Comparison of ENCODE assay signal across 1 cellular context in genomic region chr17:17408236-17408794, GRCh38.
TF ChIP-seq lines count a peak whose summit lies in the region.

No MANE protein-coding gene starts in this region.

TF ChIP-seq in Ishikawa, 13 proteins besides CTCF, POLR2A, EP300 and RAD21 (continued from another document):
- no peak for TF ChIP-seq REST (IDR thresholded peaks at IDR 0.05; ENCODE audit: low read depth)
TF ChIP-seq in Ishikawa: peak in this region for 1.
